ENCODE assay signal across 21 cellular contexts in the genomic region with DNA sequence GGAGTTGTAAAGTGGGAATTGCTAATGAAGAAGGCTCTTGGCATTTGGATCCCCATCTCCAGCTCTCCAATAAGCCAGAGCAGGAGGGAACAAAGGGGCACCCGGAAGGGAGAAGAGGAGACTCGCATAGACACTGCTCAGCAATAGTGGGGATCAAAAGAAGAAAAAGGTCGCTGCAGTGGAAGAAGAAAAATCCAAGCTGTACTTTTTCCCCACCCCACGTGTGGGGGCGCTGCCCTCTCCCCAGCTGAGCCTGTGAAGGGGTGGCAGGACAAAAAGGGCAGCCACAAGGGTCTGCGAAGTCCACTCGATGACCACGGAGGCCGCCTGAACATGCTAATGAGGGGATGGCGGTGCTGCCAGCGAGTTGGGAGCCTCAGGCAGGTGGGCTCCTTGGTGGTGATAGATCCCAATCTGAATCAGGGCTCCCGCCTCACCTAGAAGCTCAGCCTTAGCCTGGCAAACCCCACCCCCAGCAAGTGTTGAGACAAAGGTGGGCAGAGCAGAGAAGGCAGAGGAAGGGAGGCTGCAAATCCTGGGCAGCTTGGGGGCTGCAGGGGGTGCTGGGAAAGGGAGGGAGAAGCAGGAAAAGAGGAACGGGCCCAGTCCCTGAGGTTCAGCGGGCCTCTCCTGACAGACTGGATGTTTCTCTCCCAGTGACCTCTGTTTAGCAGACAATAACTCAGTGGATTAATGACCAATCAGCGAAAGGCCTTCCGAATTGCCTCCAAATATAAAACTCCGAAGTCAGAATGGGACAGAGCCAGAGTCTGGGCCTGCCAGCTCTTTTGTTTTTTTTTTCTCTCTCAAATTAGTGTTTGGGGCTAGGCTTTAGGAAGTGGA. TPM values are rescaled to one million over a fixed set of nuclear protein-coding genes. Genes with fewer than 3 reads are reported as not detected.
A peak's percentile ranks its signal among the peaks of the same experiment; 100 is the strongest.
DNase-seq lines count a peak whose midpoint lies in the region; ATAC-seq and TF ChIP-seq lines count a peak whose summit lies in the region.
"Had no signal": no experiment of that assay in that cellular context is flagged by ENCODE, and none has a peak within 500 bp of the region (broad histone marks: within the 10 kb centered on the region; RNA-seq: fewer than 3 reads in every experiment).

No MANE protein-coding gene starts in this region.

- no peak overlapping the region for H3K4me2 ChIP-seq in DOHH2 (ENCODE audit: low read length)

- ATAC-seq in stimulated activated naive B cell treated with anti-CD40 and anti-IgM and Interleukin-4, amounts not matched to agents 10 μg/mL and 1 μg/mL and 100 μg/mL, for 72 hours (replicated peaks): no peak
- ATAC-seq: left colon; naive thymus-derived CD4-positive, alpha-beta T cell; Right ventricle myocardium inferior had no signal

- TF ChIP-seq POLR2A in spleen (IDR thresholded peaks at IDR 0.05): no peak

- H3K27ac ChIP-seq in DOHH2 (ENCODE audit: low read depth, low read length) (no peak overlapping the region), spleen (peak overlapping the region in 7 of 8 donors; percentile 5 to 94 (median 55))

- peaks cover 4 to 17% of the 10 kb centered on the region in 2 donors for H3K4me1 Mint-ChIP-seq in stimulated activated naive B cell treated with anti-CD40 and anti-IgM and Interleukin-4, amounts not matched to agents 10 μg/mL and 1 μg/mL and 100 μg/mL, for 72 hours

- H3K9me2 ChIP-seq in DOHH2 (replicated peaks; ENCODE audit: control insufficient read depth, low read length): no peaks in the 10 kb centered on the region

- H3K27me3 ChIP-seq in DOHH2 (ENCODE audit: control insufficient read depth, low read length): peaks cover 3% of the 10 kb centered on the region; the same call in 1 of the 2 replicates
- H3K27me3 ChIP-seq in adipocyte (replicated peaks; ENCODE audit: control insufficient read depth, insufficient read depth, low read length): no peaks in the 10 kb centered on the region
- H3K27me3 ChIP-seq in spleen (replicated peaks in 1 of 7): peaks cover 0 to 70% (median 8%) of the 10 kb centered on the region in 7 donors

- DNase-seq in adipocyte (ENCODE audit: low read depth): no peak
- DNase-seq in left kidney (ENCODE audit: low read depth, low spot score): peak; percentile 84
- no peak for DNase-seq in spleen
- DNase-seq in stimulated activated naive B cell treated with anti-CD40 and anti-IgM and Interleukin-4, amounts not matched to agents 10 μg/mL and 1 μg/mL and 100 μg/mL, for 72 hours: no peak
- DNase-seq in NCI-H446 (lab: John Stamatoyannopoulos, UW): no peak
- no peak for DNase-seq in GOT3 (lab: John Stamatoyannopoulos, UW)
- DNase-seq in NCI-H1436 treated with DMSO at 0.1 percent for 48 hours (lab: John Stamatoyannopoulos, UW): no peak
- DNase-seq: ACHN; activated CD4-positive, alpha-beta T cell treated with anti-CD3 and anti-CD28 coated beads, Interleukin-2, amount 10 ng/mL, durations not matched to agents 24 days and 14 days; activated gamma-delta T cell; CD4-positive, alpha-beta T cell; left colon; naive thymus-derived CD4-positive, alpha-beta T cell; NCI-H1930; stimulated activated CD8-positive, alpha-beta memory T cell treated with anti-CD3 and anti-CD28 coated beads, Interleukin-4, amount 100 ng/mL, for 48 hours had no signal

- H3K9me3 Mint-ChIP-seq in stimulated activated naive B cell treated with anti-CD40 and anti-IgM and Interleukin-4, amounts not matched to agents 10 μg/mL and 1 μg/mL and 100 μg/mL, for 72 hours: no peaks in the 10 kb centered on the region
- H3K9me3 Mint-ChIP-seq: activated CD4-positive, alpha-beta T cell treated with anti-CD3 and anti-CD28 coated beads, Interleukin-2, amount 10 ng/mL, durations not matched to agents 24 days and 14 days; CD4-positive, alpha-beta T cell had no signal

- H4K20me1 ChIP-seq in DOHH2 (ENCODE audit: control insufficient read depth, insufficient read depth, low read depth, low read length): no peaks in the 10 kb centered on the region

- H3K27ac Mint-ChIP-seq in stimulated activated naive B cell treated with anti-CD40 and anti-IgM and Interleukin-4, amounts not matched to agents 10 μg/mL and 1 μg/mL and 100 μg/mL, for 72 hours: no peak overlapping the region
- H3K27ac Mint-ChIP-seq: activated CD4-positive, alpha-beta T cell treated with anti-CD3 and anti-CD28 coated beads, Interleukin-2, amount 10 ng/mL, durations not matched to agents 24 days and 14 days; CD4-positive, alpha-beta T cell had no signal

- 70 to 82% (median 80%) methylated on average over 17 of the region's 17 CpGs for WGBS in spleen, 5 donors

- H3K36me3 Mint-ChIP-seq in stimulated activated naive B cell treated with anti-CD40 and anti-IgM and Interleukin-4, amounts not matched to agents 10 μg/mL and 1 μg/mL and 100 μg/mL, for 72 hours: no peaks in the 10 kb centered on the region

- H3K9me3 ChIP-seq in DOHH2 (ENCODE audit: control insufficient read depth, insufficient read depth, low read length): no peaks in the 10 kb centered on the region
- H3K9me3 ChIP-seq in adipocyte (ENCODE audit: control insufficient read depth, low read length): no peaks in the 10 kb centered on the region
- H3K9me3 ChIP-seq in spleen: no peaks in the 10 kb centered on the region

- H3K4me1 ChIP-seq in DOHH2 (ENCODE audit: control insufficient read depth, low read length): no peaks in the 10 kb centered on the region
- peaks cover 55% of the 10 kb centered on the region for H3K4me1 ChIP-seq in adipocyte (ENCODE audit: control insufficient read depth, insufficient read depth, low read length)
- H3K4me1 ChIP-seq in spleen: peaks cover 0 to 72% (median 16%) of the 10 kb centered on the region in 6 donors

- H3K36me3 ChIP-seq in DOHH2 (ENCODE audit: control insufficient read depth, low read length) (no peaks in the 10 kb centered on the region), adipocyte (ENCODE audit: control insufficient read depth, insufficient read depth, low read length, severe bottlenecking) (no peaks in the 10 kb centered on the region), spleen (no peaks in the 10 kb centered on the region)

- TF ChIP-seq CTCF in DOHH2 (IDR thresholded peaks at IDR 0.05; ENCODE audit: low read depth, low read length, poor library complexity, severe bottlenecking): peak; percentile 23
- TF ChIP-seq CTCF in spleen (IDR thresholded peaks at IDR 0.05 in 8 of 11, conservative IDR thresholded peaks at IDR 0.05 in 3 of 11): no peak

- H3K4me3 ChIP-seq in DOHH2 (ENCODE audit: low read length) (no peak overlapping the region), adipocyte (ENCODE audit: low read length) (no peak overlapping the region), spleen (no peak overlapping the region)
- H3K4me3 ChIP-seq: skin epidermis had no signal

- H3K27me3 Mint-ChIP-seq in stimulated activated naive B cell treated with anti-CD40 and anti-IgM and Interleukin-4, amounts not matched to agents 10 μg/mL and 1 μg/mL and 100 μg/mL, for 72 hours: peaks cover 69 to 87% of the 10 kb centered on the region in 2 donors

- H3K79me2 ChIP-seq in DOHH2 (ENCODE audit: control insufficient read depth, low read length): no peaks in the 10 kb centered on the region

- no peaks in the 10 kb centered on the region for H3F3A ChIP-seq in DOHH2 (ENCODE audit: control insufficient read depth, insufficient read depth)

- peak overlapping the region; percentile 48 for H3K9ac ChIP-seq in adipocyte (ENCODE audit: low read length)

- H3K4me3 Mint-ChIP-seq in stimulated activated naive B cell treated with anti-CD40 and anti-IgM and Interleukin-4, amounts not matched to agents 10 μg/mL and 1 μg/mL and 100 μg/mL, for 72 hours: no peak overlapping the region
- H3K4me3 Mint-ChIP-seq: activated CD4-positive, alpha-beta T cell treated with anti-CD3 and anti-CD28 coated beads, Interleukin-2, amount 10 ng/mL, durations not matched to agents 24 days and 14 days; CD4-positive, alpha-beta T cell; naive thymus-derived CD4-positive, alpha-beta T cell had no signal

- intact Hi-C loops in spleen (cut with DNase I; ENCODE audit: low total_unique reads): no loop called here

RNA-seq across cellular contexts. Expression of gene HOXB2, which starts 14.9 kb away (rescaled TPM):
- 10 to 100 TPM in 4 of 7 donors, 1 to 10 TPM in 3; 5.9 to 21.9 (median 10.2) TPM for total RNA-seq in spleen
- 1 to 10 TPM; 7.2 to 8.2 (median 8.0) TPM for polyA plus RNA-seq in spleen
- total RNA-seq: frontal cortex, NCI-H460 had no signal

RNA-seq across cellular contexts. Expression of gene HOXB4, which starts 18.3 kb away (rescaled TPM):
- 1 to 10 TPM; 1.9 to 6.4 (median 3.6) TPM for total RNA-seq in spleen
- 1 to 10 TPM; 2.3 to 2.7 (median 2.4) TPM for polyA plus RNA-seq in spleen
- total RNA-seq: chondrocyte, frontal cortex had no signal
- polyA plus RNA-seq: naive thymus-derived CD4-positive, alpha-beta T cell had no signal

RNA-seq across cellular contexts. Expression of gene HOXB1, which starts 29.0 kb away (rescaled TPM):
- not detected for total RNA-seq in spleen
- polyA plus RNA-seq in spleen: under 1 TPM in 1 of 3 donors, not detected in 2; 0.06 TPM
- total RNA-seq: activated CD4-positive, alpha-beta T cell treated with anti-CD3 and anti-CD28 coated beads, Interleukin-2, amount 10 ng/mL, durations not matched to agents 24 days and 14 days; CD4-positive, alpha-beta T cell; chondrocyte; frontal cortex; left colon; naive thymus-derived CD4-positive, alpha-beta T cell; NCI-H460; Right ventricle myocardium inferior had no signal
- polyA plus RNA-seq: naive thymus-derived CD4-positive, alpha-beta T cell had no signal

RNA-seq across cellular contexts. Expression of gene HOXB3, which starts 30.2 kb away (rescaled TPM):
- total RNA-seq in spleen: 10 to 100 TPM in 4 of 7 donors, 1 to 10 TPM in 3; 6.8 to 23.1 (median 10.4) TPM
- 1 to 10 TPM; 3.6 to 7.8 (median 6.5) TPM for polyA plus RNA-seq in spleen
- total RNA-seq: frontal cortex had no signal

RNA-seq across cellular contexts. Expression of gene HOXB5, which starts 33.7 kb away (rescaled TPM):
- total RNA-seq in spleen: 1 to 10 TPM in 3 of 7 donors, under 1 TPM in 4; 0.43 to 2.6 (median 0.67) TPM
- polyA plus RNA-seq in spleen: 1 to 10 TPM in 2 of 3 donors, under 1 TPM in 1; 0.91 to 1.5 (median 1.3) TPM
- total RNA-seq: activated CD4-positive, alpha-beta T cell treated with anti-CD3 and anti-CD28 coated beads, Interleukin-2, amount 10 ng/mL, durations not matched to agents 24 days and 14 days; CD4-positive, alpha-beta T cell; chondrocyte; frontal cortex; naive thymus-derived CD4-positive, alpha-beta T cell; Right ventricle myocardium inferior had no signal
- polyA plus RNA-seq: naive thymus-derived CD4-positive, alpha-beta T cell had no signal
